In the genomic region with DNA sequence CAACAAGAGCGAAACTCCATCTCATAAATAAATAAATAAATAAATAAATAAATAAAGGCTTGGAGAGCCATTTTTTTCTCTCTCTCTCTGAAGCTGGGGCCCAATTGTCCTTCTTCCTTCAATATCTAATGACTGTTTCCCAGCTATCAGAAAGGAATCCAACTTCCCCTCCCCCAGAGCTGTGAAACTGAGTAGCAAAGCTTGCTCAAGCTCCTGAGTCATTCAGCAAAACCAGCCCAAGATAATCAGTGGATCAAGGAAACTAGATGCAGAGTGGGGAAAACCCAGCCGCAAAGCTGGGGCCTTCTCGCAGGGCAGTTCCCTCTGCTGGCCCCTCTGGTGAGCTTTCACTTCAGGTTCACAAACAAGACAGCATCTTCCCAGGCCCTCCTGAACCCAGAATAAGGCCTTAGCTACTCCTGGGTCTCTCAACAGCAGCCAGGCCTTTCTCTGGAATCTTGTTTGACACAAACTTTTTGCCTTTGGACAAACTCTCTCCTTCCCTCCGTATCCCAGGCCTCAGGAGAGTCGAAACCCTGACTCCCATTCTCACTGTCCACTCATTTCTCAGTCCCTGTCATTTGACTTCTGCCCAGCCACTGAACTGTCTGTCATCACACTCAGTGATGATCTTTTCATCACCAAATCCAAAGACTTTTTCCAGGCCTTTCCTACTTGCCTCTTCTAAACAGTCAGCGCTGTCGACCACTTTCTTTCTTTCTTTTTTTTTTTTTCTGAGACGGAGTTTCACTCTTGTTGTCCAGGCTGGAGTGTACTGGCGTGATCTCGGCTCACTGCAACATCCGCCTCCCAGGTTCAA, we compare ENCODE assay signal across 8 cellular contexts. TPM values are rescaled to one million over a fixed set of nuclear protein-coding genes. Genes with fewer than 3 reads are reported as not detected.
DNase-seq lines count a peak whose midpoint lies in the region; ATAC-seq, FAIRE-seq and TF ChIP-seq lines count a peak whose summit lies in the region.

No MANE protein-coding gene starts in this region.

- peak; percentile 98 for DNase-seq in RPMI7951 (ENCODE audit: low read depth)
- peak; percentile 84 for DNase-seq in activated T-helper 2 cell treated with anti-CD3 and anti-CD28 coated beads, Interferon-gamma antibody, Interleukin-2, Interleukin-4, amounts not matched to agents 10 μg/mL and 5 μg/mL and 100 μg/mL, durations not matched to agents 14 hours and 24 hours and 36 hours (ENCODE audit: low spot score)
- peak; percentile 97 to 99 for DNase-seq in foreskin keratinocyte
- peak in 5 of 6 donors; percentile 41 to 85 (median 64) for DNase-seq in pancreas
- peak; percentile 73 for DNase-seq in type B pancreatic cell (ENCODE audit: extremely low spot score, unreplicated experiment)
- no peak for DNase-seq in COR-L47 (lab: John Stamatoyannopoulos, UW)

- peak overlapping the region; percentile 32 for H3K4me3 Mint-ChIP-seq in activated T-helper 2 cell treated with anti-CD3 and anti-CD28 coated beads, Interferon-gamma antibody, Interleukin-2, Interleukin-4, amounts not matched to agents 10 μg/mL and 5 μg/mL and 100 μg/mL, durations not matched to agents 14 hours and 24 hours and 36 hours (ENCODE audit: low read depth)
- peak overlapping the region; percentile 38 for H3K4me3 Mint-ChIP-seq in type B pancreatic cell

- no peak overlapping the region for H3K4me3 ChIP-seq in pancreas

- peaks cover 67% of the 10 kb centered on the region for H3K4me1 Mint-ChIP-seq in activated T-helper 2 cell treated with anti-CD3 and anti-CD28 coated beads, Interferon-gamma antibody, Interleukin-2, Interleukin-4, amounts not matched to agents 10 μg/mL and 5 μg/mL and 100 μg/mL, durations not matched to agents 14 hours and 24 hours and 36 hours (ENCODE audit: low read depth)
- H3K4me1 Mint-ChIP-seq in type B pancreatic cell (ENCODE audit: unreplicated experiment), result peaks cover 35% of the 10 kb centered on the region

- H3K27me3 Mint-ChIP-seq in activated T-helper 2 cell treated with anti-CD3 and anti-CD28 coated beads, Interferon-gamma antibody, Interleukin-2, Interleukin-4, amounts not matched to agents 10 μg/mL and 5 μg/mL and 100 μg/mL, durations not matched to agents 14 hours and 24 hours and 36 hours (ENCODE audit: low read depth), result no peaks in the 10 kb centered on the region
- H3K27me3 Mint-ChIP-seq in type B pancreatic cell, result no peaks in the 10 kb centered on the region

- peak overlapping the region; percentile 99 for H3K27ac ChIP-seq in foreskin keratinocyte
- H3K27ac ChIP-seq in pancreas, result peak overlapping the region in 3 of 4 donors; percentile 65 to 91 (median 86)

- TF ChIP-seq CTCF in foreskin keratinocyte (conservative IDR thresholded peaks at IDR 0.05), result peak; percentile 80
- no peak for TF ChIP-seq CTCF in pancreas (IDR thresholded peaks at IDR 0.05)
- no peak for TF ChIP-seq CTCF in type B pancreatic cell (conservative IDR thresholded peaks at IDR 0.05)

- ATAC-seq in GM18502 (IDR thresholded peaks at IDR 0.05; ENCODE audit: poor library complexity, unreplicated experiment) (peak; percentile 72), HG02970 (IDR thresholded peaks at IDR 0.05; ENCODE audit: low FRiP score, unreplicated experiment) (peak; percentile 82), foreskin keratinocyte (peak; percentile 90), pancreas (peak; percentile 70 to 90 (median 88))

- H3K36me3 ChIP-seq in pancreas, result no peaks in the 10 kb centered on the region

- H3K4me1 ChIP-seq in foreskin keratinocyte (peaks cover 22% of the 10 kb centered on the region), pancreas (peaks cover 0 to 23% (median 0%) of the 10 kb centered on the region in 3 donors)

- FAIRE-seq in pancreas (lab: Jason Lieb, UNC), result no peak

- WGBS in pancreas, 2 donors, result 73 to 76% methylated on average over 11 of the region's 11 CpGs

- no peaks in the 10 kb centered on the region for H3K36me3 Mint-ChIP-seq in activated T-helper 2 cell treated with anti-CD3 and anti-CD28 coated beads, Interferon-gamma antibody, Interleukin-2, Interleukin-4, amounts not matched to agents 10 μg/mL and 5 μg/mL and 100 μg/mL, durations not matched to agents 14 hours and 24 hours and 36 hours (ENCODE audit: low read depth)
- H3K36me3 Mint-ChIP-seq in type B pancreatic cell, result no peaks in the 10 kb centered on the region

- intact Hi-C loops in activated T-helper 2 cell treated with anti-CD3 and anti-CD28 coated beads, Interferon-gamma antibody, Interleukin-2, Interleukin-4, amounts not matched to agents 10 μg/mL and 5 μg/mL and 100 μg/mL, durations not matched to agents 14 hours and 24 hours and 36 hours (cut with micrococcal nuclease), result loop anchor here (1.0 kb wide), 4 partner anchors 13 to 65 kb away; no protein-coding TSS in a partner anchor
- intact Hi-C loops in pancreas (cut with DNase I), result loop anchor here in 1 of 3 donors (10.0 kb wide), 1 partner anchor 91 kb away; no protein-coding TSS in a partner anchor

- no peaks in the 10 kb centered on the region for H3K9me3 Mint-ChIP-seq in activated T-helper 2 cell treated with anti-CD3 and anti-CD28 coated beads, Interferon-gamma antibody, Interleukin-2, Interleukin-4, amounts not matched to agents 10 μg/mL and 5 μg/mL and 100 μg/mL, durations not matched to agents 14 hours and 24 hours and 36 hours
- no peaks in the 10 kb centered on the region for H3K9me3 Mint-ChIP-seq in type B pancreatic cell

- H3K27me3 ChIP-seq in foreskin keratinocyte, result no peaks in the 10 kb centered on the region
- no peaks in the 10 kb centered on the region for H3K27me3 ChIP-seq in pancreas

- H3K27ac Mint-ChIP-seq in activated T-helper 2 cell treated with anti-CD3 and anti-CD28 coated beads, Interferon-gamma antibody, Interleukin-2, Interleukin-4, amounts not matched to agents 10 μg/mL and 5 μg/mL and 100 μg/mL, durations not matched to agents 14 hours and 24 hours and 36 hours, result peak overlapping the region; percentile 90
- H3K27ac Mint-ChIP-seq in type B pancreatic cell, result peak overlapping the region; percentile 94

- no peaks in the 10 kb centered on the region for H3K9me3 ChIP-seq in pancreas

RNA-seq across cellular contexts. Expression of a gene that starts 18.0 kb away (rescaled TPM):
- total RNA-seq in RPMI7951 (2014; rRNA removed; shearing (Covaris generic)), result 225 and 397 TPM in 2 replicates
- 313 and 334 TPM in 2 replicates for total RNA-seq in activated T-helper 2 cell treated with anti-CD3 and anti-CD28 coated beads, Interferon-gamma antibody, Interleukin-2, Interleukin-4, amounts not matched to agents 10 μg/mL and 5 μg/mL and 100 μg/mL, durations not matched to agents 14 hours and 24 hours and 36 hours
- total RNA-seq in foreskin keratinocyte, result 251 and 254 TPM in 2 replicates
- 130 and 148 TPM in 2 replicates for polyA plus RNA-seq in foreskin keratinocyte
- total RNA-seq in pancreas, result 100 to 1,000 TPM in 2 of 6 donors, 10 to 100 TPM in 4; 58.1 to 137 (median 90.8) TPM
- polyA plus RNA-seq in pancreas, result 10 to 100 TPM; 37.7 to 42.1 TPM
- total RNA-seq in type B pancreatic cell (ENCODE audit: low replicate concordance), result 150 and 179 TPM in 2 replicates

RNA-seq across cellular contexts. Expression of a gene that starts 57.5 kb away (rescaled TPM):
- 54.4 and 59.0 TPM in 2 replicates for total RNA-seq in RPMI7951 (2014; rRNA removed; shearing (Covaris generic))
- 177 and 178 TPM in 2 replicates for total RNA-seq in activated T-helper 2 cell treated with anti-CD3 and anti-CD28 coated beads, Interferon-gamma antibody, Interleukin-2, Interleukin-4, amounts not matched to agents 10 μg/mL and 5 μg/mL and 100 μg/mL, durations not matched to agents 14 hours and 24 hours and 36 hours
- total RNA-seq in foreskin keratinocyte (120 and 121 TPM in 2 replicates), pancreas (10 to 100 TPM; 26.6 to 56.7 (median 41.2) TPM), type B pancreatic cell (ENCODE audit: low replicate concordance) (136 and 202 TPM in 2 replicates)
- polyA plus RNA-seq in foreskin keratinocyte (81.2 and 92.5 TPM in 2 replicates), pancreas (10 to 100 TPM; 22.8 to 41.7 TPM)
